1 cellular context compared by ENCODE assay signal in the genomic region with DNA sequence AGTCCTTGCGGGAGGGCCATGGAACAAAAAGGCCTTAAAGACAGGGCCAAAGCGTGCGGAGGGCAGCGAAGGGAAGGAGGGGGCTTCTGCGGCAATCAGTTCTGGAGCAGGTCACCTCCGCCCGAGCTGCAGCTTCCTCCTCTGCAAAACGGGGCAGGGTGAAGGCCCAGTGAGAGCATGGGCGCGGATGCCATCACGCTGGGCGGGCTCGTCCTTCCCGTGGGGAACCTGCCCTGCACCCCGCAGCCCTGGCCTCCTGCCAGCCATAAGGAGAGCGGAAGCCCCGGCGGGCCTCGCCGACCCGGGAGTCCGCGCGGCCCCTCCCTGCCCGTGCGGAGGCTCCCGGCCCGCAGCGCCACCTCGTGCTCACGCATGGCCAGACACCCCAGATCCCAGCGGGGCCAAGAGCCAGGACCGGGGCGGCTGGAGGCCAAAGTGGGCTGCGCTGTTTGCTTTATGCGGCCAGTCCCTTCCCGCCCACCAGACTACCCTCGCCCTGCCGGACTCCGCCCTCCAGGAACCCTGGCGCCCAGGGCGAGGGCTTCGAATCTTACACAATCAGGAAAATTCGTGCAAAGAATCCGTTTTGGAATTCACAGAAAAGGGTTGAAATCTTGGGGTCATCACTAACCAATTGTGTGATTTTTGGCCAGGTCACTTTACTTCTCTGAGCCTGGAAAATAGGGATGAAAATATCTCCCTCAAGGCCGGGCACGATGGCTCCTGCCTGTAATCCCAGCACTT.
TF ChIP-seq lines count a peak whose summit lies in the region.

No MANE protein-coding gene starts in this region.

TF ChIP-seq in HepG2, 621 proteins besides CTCF, POLR2A, EP300 and RAD21 (continued from another document and continues in another):
- TF ChIP-seq CSRNP2 (CRISPR knock-in tag; conservative IDR thresholded peaks at IDR 0.05; ENCODE audit: low read depth), result no peak
- peak; percentile 45; the same call in 1 of the 2 replicates for TF ChIP-seq FOXA3 (CRISPR knock-in tag; IDR thresholded peaks at IDR 0.05)
- TF ChIP-seq ZNF598 (CRISPR knock-in tag; IDR thresholded peaks at IDR 0.05; ENCODE audit: borderline replicate concordance), result peak; percentile 92; the same call in 1 of the 2 replicates
- no peak for TF ChIP-seq RORA (CRISPR knock-in tag; IDR thresholded peaks at IDR 0.05)
- TF ChIP-seq POLR2AphosphoS2 (IDR thresholded peaks at IDR 0.05; ENCODE audit: low read depth, low read length), result no peak
- no peak for TF ChIP-seq EZH2 (conservative IDR thresholded peaks at IDR 0.05; ENCODE audit: low read depth, low read length)
- no peak for TF ChIP-seq SP140L (CRISPR knock-in tag; IDR thresholded peaks at IDR 0.05; ENCODE audit: borderline replicate concordance)
- no peak for TF ChIP-seq CCAR2 (optimal IDR thresholded peaks at IDR 0.05; ENCODE audit: low read depth, low read length)
- no peak for TF ChIP-seq NFRKB (IDR thresholded peaks at IDR 0.05)
- TF ChIP-seq MTA1 (CRISPR knock-in tag; IDR thresholded peaks at IDR 0.05; ENCODE audit: borderline replicate concordance), result peak; percentile 87
- peak; percentile 70; the same call in 1 of the 2 replicates for TF ChIP-seq RXRA (CRISPR knock-in tag; IDR thresholded peaks at IDR 0.05)
- TF ChIP-seq CHD2 (IDR thresholded peaks at IDR 0.05; ENCODE audit: low read depth, low read length), result no peak
- 0 out of 2 replicates have a peak, but pooled peaks have one; percentile 25 for TF ChIP-seq ZNF777 (CRISPR knock-in tag; IDR thresholded peaks at IDR 0.05)
- no peak for TF ChIP-seq JDP2 (CRISPR knock-in tag; IDR thresholded peaks at IDR 0.05; ENCODE audit: borderline replicate concordance)
- 0 out of 2 replicates have a peak, but pooled peaks have one; percentile 52 for TF ChIP-seq ZNF431 (CRISPR knock-in tag; IDR thresholded peaks at IDR 0.05; ENCODE audit: borderline replicate concordance, low read depth)
- peak; percentile 53; the same call in 1 of the 2 replicates for TF ChIP-seq MIXL1 (CRISPR knock-in tag; IDR thresholded peaks at IDR 0.05)
- TF ChIP-seq SP2 (CRISPR knock-in tag; IDR thresholded peaks at IDR 0.05), result no peak
- TF ChIP-seq, protein P1, sequence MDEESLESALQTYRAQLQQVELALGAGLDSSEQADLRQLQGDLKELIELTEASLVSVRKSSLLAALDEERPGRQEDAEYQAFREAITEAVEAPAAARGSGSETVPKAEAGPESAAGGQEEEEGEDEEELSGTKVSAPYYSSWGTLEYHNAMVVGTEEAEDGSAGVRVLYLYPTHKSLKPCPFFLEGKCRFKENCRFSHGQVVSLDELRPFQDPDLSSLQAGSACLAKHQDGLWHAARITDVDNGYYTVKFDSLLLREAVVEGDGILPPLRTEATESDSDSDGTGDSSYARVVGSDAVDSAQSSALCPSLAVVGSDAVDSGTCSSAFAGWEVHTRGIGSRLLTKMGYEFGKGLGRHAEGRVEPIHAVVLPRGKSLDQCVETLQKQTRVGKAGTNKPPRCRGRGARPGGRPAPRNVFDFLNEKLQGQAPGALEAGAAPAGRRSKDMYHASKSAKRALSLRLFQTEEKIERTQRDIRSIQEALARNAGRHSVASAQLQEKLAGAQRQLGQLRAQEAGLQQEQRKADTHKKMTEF (CRISPR knock-in tag; IDR thresholded peaks at IDR 0.05), result peak; percentile 86
- no peak for TF ChIP-seq PRDM4 (CRISPR knock-in tag; IDR thresholded peaks at IDR 0.05; ENCODE audit: borderline replicate concordance)
- TF ChIP-seq SIN3B (IDR thresholded peaks at IDR 0.05; ENCODE audit: low read length), result no peak
- TF ChIP-seq CREB1 (IDR thresholded peaks at IDR 0.05), result no peak
- no peak for TF ChIP-seq CREB1 (CRISPR knock-in tag; IDR thresholded peaks at IDR 0.05)
- TF ChIP-seq FOXJ3 (CRISPR knock-in tag; IDR thresholded peaks at IDR 0.05; ENCODE audit: borderline replicate concordance), result no peak
- peak; percentile 46; the same call in 1 of the 2 replicates for TF ChIP-seq PHF21A (CRISPR knock-in tag; IDR thresholded peaks at IDR 0.05)
- no peak for TF ChIP-seq KLF6 (CRISPR knock-in tag; IDR thresholded peaks at IDR 0.05)
- TF ChIP-seq SATB2 (CRISPR knock-in tag; IDR thresholded peaks at IDR 0.05), result no peak
- no peak for TF ChIP-seq NR2F6 (IDR thresholded peaks at IDR 0.05)
- peak; percentile 45; the same call in 1 of the 2 replicates for TF ChIP-seq NR2F6 (CRISPR knock-in tag; IDR thresholded peaks at IDR 0.05)
- peak; percentile 66; the same call in 1 of the 2 replicates for TF ChIP-seq ZNF451 (CRISPR knock-in tag; IDR thresholded peaks at IDR 0.05)
- no peak for TF ChIP-seq GPN1 (CRISPR knock-in tag; IDR thresholded peaks at IDR 0.05; ENCODE audit: borderline replicate concordance)
- no peak for TF ChIP-seq ZNF644 (CRISPR knock-in tag; IDR thresholded peaks at IDR 0.05; ENCODE audit: low read depth)
- TF ChIP-seq RCOR2 (CRISPR knock-in tag; IDR thresholded peaks at IDR 0.05), result no peak
- TF ChIP-seq ZNF354B (CRISPR knock-in tag; IDR thresholded peaks at IDR 0.05), result no peak
- no peak for TF ChIP-seq PHB2 (IDR thresholded peaks at IDR 0.05; ENCODE audit: partially characterized antibody)
- 0 out of 2 replicates have a peak, but pooled peaks have one; percentile 35 for TF ChIP-seq ZNF263 (CRISPR knock-in tag; IDR thresholded peaks at IDR 0.05)
- TF ChIP-seq ZNF33A (CRISPR knock-in tag; IDR thresholded peaks at IDR 0.05; ENCODE audit: borderline replicate concordance), result no peak
- peak; percentile 41; the same call in 1 of the 2 replicates for TF ChIP-seq PHF8 (CRISPR knock-in tag; IDR thresholded peaks at IDR 0.05)
- no peak for TF ChIP-seq NFKBIZ (CRISPR knock-in tag; IDR thresholded peaks at IDR 0.05)
- TF ChIP-seq, protein P2, sequence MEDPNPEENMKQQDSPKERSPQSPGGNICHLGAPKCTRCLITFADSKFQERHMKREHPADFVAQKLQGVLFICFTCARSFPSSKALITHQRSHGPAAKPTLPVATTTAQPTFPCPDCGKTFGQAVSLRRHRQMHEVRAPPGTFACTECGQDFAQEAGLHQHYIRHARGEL (CRISPR knock-in tag; IDR thresholded peaks at IDR 0.05), result no peak
- TF ChIP-seq ZBTB42 (CRISPR knock-in tag; IDR thresholded peaks at IDR 0.05), result no peak
- no peak for TF ChIP-seq DMAP1 (CRISPR knock-in tag; IDR thresholded peaks at IDR 0.05)
- no peak for TF ChIP-seq NFE2L1 (CRISPR knock-in tag; IDR thresholded peaks at IDR 0.05; ENCODE audit: borderline replicate concordance)
- TF ChIP-seq RFXAP (CRISPR knock-in tag; IDR thresholded peaks at IDR 0.05; ENCODE audit: borderline replicate concordance), result 0 out of 2 replicates have a peak, but pooled peaks have one; percentile 21
- TF ChIP-seq JUN (CRISPR knock-in tag; IDR thresholded peaks at IDR 0.05), result no peak
- peak; percentile 71; the same call in 1 of the 2 replicates for TF ChIP-seq ZNF350 (CRISPR knock-in tag; IDR thresholded peaks at IDR 0.05; ENCODE audit: borderline replicate concordance, low read depth)
- no peak for TF ChIP-seq HMGXB3 (CRISPR knock-in tag; IDR thresholded peaks at IDR 0.05; ENCODE audit: borderline replicate concordance)
- peak; percentile 60 for TF ChIP-seq MIER2 (CRISPR knock-in tag; IDR thresholded peaks at IDR 0.05)
- TF ChIP-seq RBM22 (optimal IDR thresholded peaks at IDR 0.05; ENCODE audit: low read length), result peak; percentile 13
- no peak for TF ChIP-seq MAFK (conservative IDR thresholded peaks at IDR 0.05 in 1 of 2, IDR thresholded peaks at IDR 0.05 in 1 of 2; ENCODE audit: low read length in 2 of 2)
- no peak for TF ChIP-seq CBX2 (IDR thresholded peaks at IDR 0.05; ENCODE audit: low read depth, low read length)
- TF ChIP-seq CBX2 (CRISPR knock-in tag; IDR thresholded peaks at IDR 0.05; ENCODE audit: low read depth), result no peak
- TF ChIP-seq ZNF503 (CRISPR knock-in tag; IDR thresholded peaks at IDR 0.05), result no peak
- no peak for TF ChIP-seq KDM5A (IDR thresholded peaks at IDR 0.05; ENCODE audit: borderline replicate concordance, low read length)
- peak; percentile 91; the same call in 1 of the 2 replicates for TF ChIP-seq ZNF556 (CRISPR knock-in tag; IDR thresholded peaks at IDR 0.05; ENCODE audit: borderline replicate concordance)
- peak; percentile 63; the same call in 1 of the 2 replicates for TF ChIP-seq GATAD1 (CRISPR knock-in tag; IDR thresholded peaks at IDR 0.05)
- no peak for TF ChIP-seq HOXA7 (CRISPR knock-in tag; IDR thresholded peaks at IDR 0.05)
- no peak for TF ChIP-seq FOXA1 (IDR thresholded peaks at IDR 0.05)
- TF ChIP-seq FOXA1 (CRISPR knock-in tag; IDR thresholded peaks at IDR 0.05), result peak; percentile 69
- TF ChIP-seq MYC (CRISPR knock-in tag; IDR thresholded peaks at IDR 0.05; ENCODE audit: borderline replicate concordance), result peak; percentile 78
- TF ChIP-seq ZFP90 (CRISPR knock-in tag; IDR thresholded peaks at IDR 0.05; ENCODE audit: borderline replicate concordance), result no peak; the same call in 1 of the 2 replicates
- TF ChIP-seq EED (CRISPR knock-in tag; IDR thresholded peaks at IDR 0.05), result no peak
